ENCODE assay signal across 1 cellular context in genomic region chr11:65482306-65482850, GRCh38.
TF ChIP-seq lines count a peak whose summit lies in the region.

No MANE protein-coding gene starts in this region.

TF ChIP-seq in H1, 55 proteins besides CTCF, POLR2A, EP300 and RAD21:
- TF ChIP-seq EGR1 (IDR thresholded peaks at IDR 0.05; ENCODE audit: borderline replicate concordance, low read depth, low read length) (no peak), SIRT6 (IDR thresholded peaks at IDR 0.05; ENCODE audit: low read length) (no peak), RXRA (IDR thresholded peaks at IDR 0.05; ENCODE audit: insufficient read depth, low read depth, low read length) (no peak), SUZ12 (IDR thresholded peaks at IDR 0.05; ENCODE audit: low read length) (no peak), EZH2 (IDR thresholded peaks at IDR 0.05; ENCODE audit: low read depth, low read length, severe bottlenecking) (no peak), GABPA (IDR thresholded peaks at IDR 0.05; ENCODE audit: borderline replicate concordance, insufficient read depth, low read length) (no peak), RFX5 (IDR thresholded peaks at IDR 0.05; ENCODE audit: borderline replicate concordance, low read depth, low read length) (no peak), JUND (IDR thresholded peaks at IDR 0.05; ENCODE audit: low read length) (no peak), SP1 (IDR thresholded peaks at IDR 0.05; ENCODE audit: low read depth, low read length) (no peak), ASH2L (IDR thresholded peaks at IDR 0.05; ENCODE audit: low read length) (no peak), E2F6 (IDR thresholded peaks at IDR 0.05) (no peak), GTF2F1 (IDR thresholded peaks at IDR 0.05; ENCODE audit: borderline replicate concordance, low read depth, low read length) (no peak)
